Comparison of ENCODE assay signal across 8 cellular contexts in genomic region chr16:86555763-86556130, GRCh38. TPM values are rescaled to one million over a fixed set of nuclear protein-coding genes. Genes with fewer than 3 reads are reported as not detected.
A peak's percentile ranks its signal among the peaks of the same experiment; 100 is the strongest.
DNase-seq lines count a peak whose midpoint lies in the region; ATAC-seq and TF ChIP-seq lines count a peak whose summit lies in the region.

No MANE protein-coding gene starts in this region.

- H3K27me3 ChIP-seq in RWPE2 (ENCODE audit: insufficient read depth, poor library complexity, severe bottlenecking), result no peaks in the 10 kb centered on the region

- H3K4me3 ChIP-seq in GM12865 (ENCODE audit: low read depth, low read length) (peak overlapping the region; percentile 93), RWPE2 (ENCODE audit: severe bottlenecking) (peak overlapping the region; percentile 93), fibroblast of villous mesenchyme (ENCODE audit: low read depth, low read length) (peak overlapping the region; percentile 97), skeletal muscle cell (ENCODE audit: low read depth, low read length) (peak overlapping the region; percentile 91)

- ATAC-seq in RWPE2 (ENCODE audit: low read depth) (no peak), GM19035 (IDR thresholded peaks at IDR 0.05; ENCODE audit: unreplicated experiment) (no peak), HG02973 (IDR thresholded peaks at IDR 0.05; ENCODE audit: unreplicated experiment) (no peak)

- H3K9me3 ChIP-seq in RWPE2 (ENCODE audit: severe bottlenecking), result no peaks in the 10 kb centered on the region

- peaks cover 4% of the 10 kb centered on the region for H3K4me1 ChIP-seq in RWPE2 (ENCODE audit: insufficient read depth, poor library complexity, severe bottlenecking)

- H3K36me3 ChIP-seq in RWPE2 (ENCODE audit: low read depth), result peaks cover 19% of the 10 kb centered on the region

- no peak for TF ChIP-seq CTCF in GM12865 (IDR thresholded peaks at IDR 0.05; ENCODE audit: insufficient read depth, low read depth, low read length, missing control alignments)
- no peak for TF ChIP-seq CTCF in RWPE2 (IDR thresholded peaks at IDR 0.05; ENCODE audit: poor library complexity, severe bottlenecking)
- no peak for TF ChIP-seq CTCF in fibroblast of villous mesenchyme (IDR thresholded peaks at IDR 0.05; ENCODE audit: insufficient read depth, low read depth, low read length)

- DNase-seq in GM12865 (ENCODE audit: low read depth) (no peak), RWPE2 (ENCODE audit: low spot score) (no peak), fibroblast of villous mesenchyme (ENCODE audit: low read depth) (no peak), skeletal muscle cell (ENCODE audit: low read depth) (no peak), NCI-H1092 (lab: John Stamatoyannopoulos, UW) (no peak)
- DNase-seq in activated CD4-positive, CD25-positive, alpha-beta regulatory T cell (lab: John Stamatoyannopoulos, UW), result no peak

- H3K27ac ChIP-seq in RWPE2 (ENCODE audit: poor library complexity, severe bottlenecking), result no peak overlapping the region

RNA-seq across cellular contexts. Expression of gene MTHFSD, which starts 0.7 kb away (rescaled TPM):
- 11.6 and 14.7 TPM in 2 replicates for total RNA-seq in fibroblast of villous mesenchyme

RNA-seq across cellular contexts. Expression of gene FOXC2, which starts 10.9 kb away (rescaled TPM):
- 0.64 TPM in 1 of 2 replicates, not detected in the other for total RNA-seq in fibroblast of villous mesenchyme

RNA-seq across cellular contexts. Expression of gene FOXL1, which starts 22.6 kb away (rescaled TPM):
- total RNA-seq in fibroblast of villous mesenchyme, result 0.86 and 3.5 TPM in 2 replicates

RNA-seq across cellular contexts. Expression of gene FOXF1, which starts 45.4 kb away (rescaled TPM):
- total RNA-seq in fibroblast of villous mesenchyme, result 5.2 and 10.3 TPM in 2 replicates
